ENCODE assay signal across 17 cellular contexts in genomic region chr1:55050283-55050682, GRCh38. TPM values are rescaled to one million over a fixed set of nuclear protein-coding genes. Genes with fewer than 3 reads are reported as not detected.
DNase-seq lines count a peak whose midpoint lies in the region; TF ChIP-seq lines count a peak whose summit lies in the region.
"Had no signal": no experiment of that assay in that cellular context is flagged by ENCODE, and none has a peak within 500 bp of the region (broad histone marks: within the 10 kb centered on the region; RNA-seq: fewer than 3 reads in every experiment).

No MANE protein-coding gene starts in this region.

- peaks cover 0 to 8% (median 0%) of the 10 kb centered on the region in 45 donors for H3K27me3 ChIP-seq in dorsolateral prefrontal cortex
- H3K27me3 ChIP-seq in effector memory CD4-positive, alpha-beta T cell (replicated peaks; ENCODE audit: control insufficient read depth, insufficient read depth, low read length, poor library complexity, severe bottlenecking): no peaks in the 10 kb centered on the region
- H3K27me3 ChIP-seq: left lung, tibial nerve had no signal

- H3K9me3 ChIP-seq in effector memory CD4-positive, alpha-beta T cell (ENCODE audit: control insufficient read depth, low read length): no peaks in the 10 kb centered on the region
- H3K9me3 ChIP-seq: left lung, tibial nerve had no signal

- intact Hi-C loops in dorsolateral prefrontal cortex (cut with DNase I) (no loop called here), posterior vena cava (cut with DNase I) (no loop called here)

- H3K4me1 ChIP-seq in effector memory CD4-positive, alpha-beta T cell (ENCODE audit: control insufficient read depth, insufficient read depth, low read length, poor library complexity, severe bottlenecking): no peaks in the 10 kb centered on the region
- H3K4me1 ChIP-seq: tibial nerve had no signal

- no peaks in the 10 kb centered on the region for H3K36me3 ChIP-seq in effector memory CD4-positive, alpha-beta T cell (ENCODE audit: control insufficient read depth, insufficient read depth, low read length)
- H3K36me3 ChIP-seq: left lung, tibial nerve had no signal

- DNase-seq in H4 (ENCODE audit: low spot score): peak; percentile 35
- DNase-seq in NCI-H446 treated with DMSO at 0.1 percent for 48 hours (lab: John Stamatoyannopoulos, UW): peak; percentile 69
- peak in 6 of 10 donors; percentile 38 to 60 (median 52) for DNase-seq in dorsolateral prefrontal cortex
- peak; percentile 73 for DNase-seq in posterior vena cava (ENCODE audit: low spot score)
- DNase-seq in OCI-M1 (lab: John Stamatoyannopoulos, UW): no peak
- DNase-seq in NCI-H1436 (lab: John Stamatoyannopoulos, UW): no peak
- no peak for DNase-seq in effector memory CD4-positive, alpha-beta T cell
- DNase-seq: activated CD4-positive, alpha-beta T cell treated with anti-CD3 and anti-CD28 coated beads, Interleukin-2, amount 50 U/mL, for 1 hour; activated naive CD4-positive, alpha-beta T cell treated with Interleukin-2 at 50 U/mL for 16 hours; COR-L47; left lung; NCI-H1048; stimulated activated CD4-positive, alpha-beta T cell treated with anti-CD3 and anti-CD28 coated beads, Interleukin-12 subunit alpha, Interleukin-12 subunit beta, amount 100 ng/mL, for 4 hours; T-helper 1 cell had no signal

- no peak overlapping the region for H3K27ac ChIP-seq in dorsolateral prefrontal cortex
- no peak overlapping the region for H3K27ac ChIP-seq in effector memory CD4-positive, alpha-beta T cell (ENCODE audit: insufficient read depth, low read length, poor library complexity, severe bottlenecking)
- H3K27ac ChIP-seq: coronary artery, left lung, tibial nerve had no signal

- no peak for TF ChIP-seq CTCF in dorsolateral prefrontal cortex (IDR thresholded peaks at IDR 0.05 in 54 of 56, conservative IDR thresholded peaks at IDR 0.05 in 2 of 56; ENCODE audit: low read depth in 1 of 56, partially characterized antibody in 56 of 56)

- H3K4me3 ChIP-seq in dorsolateral prefrontal cortex: no peak overlapping the region
- H3K4me3 ChIP-seq in effector memory CD4-positive, alpha-beta T cell (ENCODE audit: insufficient read depth, low read depth, low read length, poor library complexity, severe bottlenecking): no peak overlapping the region
- H3K4me3 ChIP-seq: coronary artery, left lung, tibial nerve had no signal

RNA-seq across cellular contexts. Expression of gene PCSK9, which starts 10.9 kb away (rescaled TPM):
- 0.04 TPM in 1 of 2 replicates, not detected in the other for total RNA-seq in H4 (2014; rRNA removed; shearing (Covaris generic))
- total RNA-seq in dorsolateral prefrontal cortex (1 to 10 TPM in 1 of 120 experiments, under 1 TPM in 106, not detected in 13; 0.12 to 1.8 (median 0.32) TPM), posterior vena cava (under 1 TPM in 1 of 2 donors, not detected in 1; 0.32 TPM)

RNA-seq across cellular contexts. Expression of gene BSND, which starts 51.5 kb away (rescaled TPM):
- not detected in 2 replicates for total RNA-seq in H4 (2014; rRNA removed; shearing (Covaris generic))
- under 1 TPM in 36 of 120 experiments, not detected in 84; 0.06 to 0.47 (median 0.14) TPM for total RNA-seq in dorsolateral prefrontal cortex
- total RNA-seq in posterior vena cava: not detected
- total RNA-seq: left lung, neural crest cell, tibial nerve had no signal

Comparison
In these comparisons a context has a peak if more than half of its experiments do, and no peak if none do; other contexts are left out.
1. DNase-seq: peak in H4 (single experiment), NCI-H446 treated with DMSO at 0.1 percent for 48 hours (single experiment), dorsolateral prefrontal cortex (6 of 10) and posterior vena cava (single experiment); none in OCI-M1 (single experiment), NCI-H1436 (single experiment) and effector memory CD4-positive, alpha-beta T cell (0 of 3).